13 cellular contexts compared by ENCODE assay signal in genomic region chr2:28415010-28415409, GRCh38. TPM values are rescaled to one million over a fixed set of nuclear protein-coding genes. Genes with fewer than 3 reads are reported as not detected.
DNase-seq lines count a peak whose midpoint lies in the region; ATAC-seq and TF ChIP-seq lines count a peak whose summit lies in the region.
"Had no signal": no experiment of that assay in that cellular context is flagged by ENCODE, and none has a peak within 500 bp of the region (broad histone marks: within the 10 kb centered on the region; RNA-seq: fewer than 3 reads in every experiment).

No MANE protein-coding gene starts in this region.

- no peaks in the 10 kb centered on the region for H3K27me3 ChIP-seq in left ventricle myocardium inferior (ENCODE audit: low read depth)
- H3K27me3 ChIP-seq: BLaER1 had no signal

- H3K36me3 ChIP-seq in left ventricle myocardium inferior, result peaks cover 71% of the 10 kb centered on the region

- no peak for DNase-seq in HFFc6
- no peak for DNase-seq in activated CD8-positive, alpha-beta T cell treated with anti-CD3 and anti-CD28 coated beads for 36 hours
- no peak for DNase-seq in left ventricle myocardium inferior
- DNase-seq in sciatic nerve (ENCODE audit: low spot score), result no peak
- no peak for DNase-seq in dermis blood vessel endothelial cell
- DNase-seq: DND-41, NCI-H1417, NCI-H345 had no signal

- POLR2A ChIA-PET in activated CD8-positive, alpha-beta T cell treated with anti-CD3 and anti-CD28 coated beads for 36 hours (lab: Charles Lee), result interaction anchor here (0.6 to 2.2 kb wide), 3 partner anchors 9 to 35 kb away, joined by 3 to 17 read pairs (median 3); no protein-coding TSS in a partner anchor

- H3K27ac ChIP-seq in left ventricle myocardium inferior (replicated peaks), result peak overlapping the region; percentile 42
- H3K27ac ChIP-seq: BLaER1 had no signal

- H3K27me3 Mint-ChIP-seq in HFFc6 (ENCODE audit: insufficient read depth), result peaks cover 10% of the 10 kb centered on the region
- no peaks in the 10 kb centered on the region for H3K27me3 Mint-ChIP-seq in activated CD8-positive, alpha-beta T cell treated with anti-CD3 and anti-CD28 coated beads for 36 hours
- H3K27me3 Mint-ChIP-seq: IgD-negative memory B cell had no signal

- peaks cover 15% of the 10 kb centered on the region; the same call in 1 of the 2 replicates for H3K4me1 Mint-ChIP-seq in HFFc6 (ENCODE audit: low read depth)
- H3K4me1 Mint-ChIP-seq in activated CD8-positive, alpha-beta T cell treated with anti-CD3 and anti-CD28 coated beads for 36 hours (ENCODE audit: low read depth), result peaks cover 37% of the 10 kb centered on the region

- H3K4me3 Mint-ChIP-seq in HFFc6, result no peak overlapping the region
- no peak overlapping the region for H3K4me3 Mint-ChIP-seq in activated CD8-positive, alpha-beta T cell treated with anti-CD3 and anti-CD28 coated beads for 36 hours
- H3K4me3 Mint-ChIP-seq: IgD-negative memory B cell had no signal

- H3K4me3 ChIP-seq in left ventricle myocardium inferior, result no peak overlapping the region
- H3K4me3 ChIP-seq: BLaER1 had no signal

- H3K4me1 ChIP-seq in left ventricle myocardium inferior, result peaks cover 42% of the 10 kb centered on the region

- peak overlapping the region; percentile 51; the same call in 1 of the 2 replicates for H3K27ac Mint-ChIP-seq in HFFc6
- H3K27ac Mint-ChIP-seq in activated CD8-positive, alpha-beta T cell treated with anti-CD3 and anti-CD28 coated beads for 36 hours, result peak overlapping the region; percentile 5

- H3K9me3 Mint-ChIP-seq in HFFc6, result no peaks in the 10 kb centered on the region
- H3K9me3 Mint-ChIP-seq in activated CD8-positive, alpha-beta T cell treated with anti-CD3 and anti-CD28 coated beads for 36 hours, result no peaks in the 10 kb centered on the region
- H3K9me3 Mint-ChIP-seq: IgD-negative memory B cell had no signal

- TF ChIP-seq CTCF in HFFc6 (IDR thresholded peaks at IDR 0.05), result no peak
- no peak for TF ChIP-seq CTCF in activated CD8-positive, alpha-beta T cell treated with anti-CD3 and anti-CD28 coated beads for 36 hours (IDR thresholded peaks at IDR 0.05)
- TF ChIP-seq CTCF in left ventricle myocardium inferior (IDR thresholded peaks at IDR 0.05; ENCODE audit: borderline replicate concordance), result no peak

- H3K36me3 Mint-ChIP-seq in HFFc6 (ENCODE audit: low read depth), result peaks cover 56% of the 10 kb centered on the region
- peaks cover 64% of the 10 kb centered on the region for H3K36me3 Mint-ChIP-seq in activated CD8-positive, alpha-beta T cell treated with anti-CD3 and anti-CD28 coated beads for 36 hours (ENCODE audit: low read depth)
- H3K36me3 Mint-ChIP-seq: IgD-negative memory B cell had no signal

- H3K9me3 ChIP-seq in left ventricle myocardium inferior (replicated peaks), result no peaks in the 10 kb centered on the region
- H3K9me3 ChIP-seq: BLaER1 had no signal

- intact Hi-C loops in activated CD8-positive, alpha-beta T cell treated with anti-CD3 and anti-CD28 coated beads for 36 hours (cut with micrococcal nuclease), result no loop called here
- intact Hi-C loops in left ventricle myocardium inferior (cut with micrococcal nuclease), result no loop called here
- intact Hi-C loops in sciatic nerve (cut with DNase I), result no loop called here

- no peak for ATAC-seq in activated CD8-positive, alpha-beta T cell treated with anti-CD3 and anti-CD28 coated beads for 36 hours
- ATAC-seq in sciatic nerve, result peak; percentile 4
- no peak for ATAC-seq in HG02852 (IDR thresholded peaks at IDR 0.05; ENCODE audit: unreplicated experiment)
- no peak for ATAC-seq in GM21526 (IDR thresholded peaks at IDR 0.05; ENCODE audit: low FRiP score, unreplicated experiment)
- ATAC-seq: HCT116 had no signal

- CTCF ChIA-PET in activated CD8-positive, alpha-beta T cell treated with anti-CD3 and anti-CD28 coated beads for 36 hours (lab: Charles Lee), result interaction anchor here (0.7 to 2.0 kb wide), 3 partner anchors 8 to 38 kb away, joined by 3 to 6 read pairs (median 6); no protein-coding TSS in a partner anchor

RNA-seq across cellular contexts. Expression of gene FOSL2, which starts 22.4 kb away (rescaled TPM):
- total RNA-seq in HFFc6 (2021; fragmentation: NEBNext Ultra II Directional; extraction: Animal tissue kit (Norgen Biotek cat#: 25700)), result 100 to 1,000 TPM in 5 of 6 experiments, 10 to 100 TPM in 1; 90.1 to 128 (median 116) TPM
- 100 to 1,000 TPM; 114 to 119 TPM for total RNA-seq in activated CD8-positive, alpha-beta T cell treated with anti-CD3 and anti-CD28 coated beads for 36 hours
- 50.2 TPM for total RNA-seq in left ventricle myocardium inferior
- 230 TPM for total RNA-seq in sciatic nerve
- 58.4 and 59.1 TPM in 2 replicates for total RNA-seq in dermis blood vessel endothelial cell
